In the genomic region with DNA sequence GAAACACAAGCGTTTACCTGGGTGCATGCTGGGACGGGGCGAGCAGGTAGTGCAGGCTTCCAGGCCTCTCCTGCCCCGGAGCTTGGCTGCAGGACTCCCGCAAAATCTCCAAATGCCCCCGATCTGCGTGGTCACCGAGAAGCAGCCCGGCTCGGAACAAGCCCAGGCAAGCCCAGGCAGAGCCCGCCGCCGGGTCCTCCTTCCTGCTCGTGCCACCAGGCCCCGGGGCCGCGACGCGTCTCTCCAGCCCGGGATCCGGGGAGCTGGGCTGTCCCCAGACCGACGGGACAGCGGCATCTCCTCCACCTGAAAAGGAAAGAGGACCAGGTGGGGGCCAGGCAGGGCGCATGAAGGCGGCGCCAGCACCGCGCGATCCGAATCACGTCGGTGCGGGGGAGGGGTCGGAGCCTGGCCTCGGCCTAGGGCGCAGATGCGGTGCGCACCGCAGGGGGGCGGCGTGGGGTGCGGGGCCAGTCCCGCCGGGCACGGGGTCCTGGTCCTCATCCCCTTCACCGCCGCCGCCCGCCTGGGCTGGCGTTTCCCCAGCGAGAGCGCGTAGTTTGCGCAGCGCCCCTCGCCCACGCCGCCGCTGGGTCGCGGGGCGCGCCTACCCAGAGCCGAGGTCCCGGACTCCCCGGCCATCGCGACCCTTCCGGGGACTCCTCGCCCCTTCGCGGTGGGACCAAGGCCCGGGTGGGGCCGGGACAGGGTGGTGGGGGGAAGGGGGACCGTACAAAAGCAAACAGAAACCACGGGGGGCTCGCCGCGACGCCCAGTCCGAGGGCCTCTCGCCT, we compare ENCODE assay signal across 8 cellular contexts. TPM values are rescaled to one million over a fixed set of nuclear protein-coding genes. Genes with fewer than 3 reads are reported as not detected.
A peak's percentile ranks its signal among the peaks of the same experiment; 100 is the strongest.
DNase-seq lines count a peak whose midpoint lies in the region; ATAC-seq and TF ChIP-seq lines count a peak whose summit lies in the region.

No MANE protein-coding gene starts in this region.

- peaks cover 14% of the 10 kb centered on the region for H3K27me3 Mint-ChIP-seq in memory B cell

- H3K9ac ChIP-seq in PC-3 (ENCODE audit: low read length) = peak overlapping the region; percentile 78

- H4K20me1 ChIP-seq in PC-3 (ENCODE audit: low read length) = no peaks in the 10 kb centered on the region

- DNase-seq in PC-3 (peak; percentile 39), ecto neural progenitor cell (ENCODE audit: low spot score) (peak; percentile 70), memory B cell (ENCODE audit: low spot score in 2 of 2) (no peak), upper lobe of right lung (peak; percentile 86), kidney glomerular epithelial cell (lab: John Stamatoyannopoulos, UW) (no peak), middle frontal gyrus (ENCODE audit: extremely low spot score, low spot score) (no peak)

- H3K36me3 ChIP-seq in PC-3 (ENCODE audit: low read depth, low read length) (no peaks in the 10 kb centered on the region), upper lobe of right lung (peaks cover 14% of the 10 kb centered on the region)

- CTCF ChIA-PET in PC-3 (lab: Charles Lee) = interaction anchor here (0.6 kb wide), 2 partner anchors 14 to 356 kb away, joined by 4 read pairs; no protein-coding TSS in a partner anchor

- TF ChIP-seq CTCF in C4-2B (conservative IDR thresholded peaks at IDR 0.05) = no peak
- TF ChIP-seq CTCF in PC-3 (conservative IDR thresholded peaks at IDR 0.05; ENCODE audit: low read depth, low read length) = 0 out of 2 replicates have a peak, but pooled peaks have one; percentile 17
- TF ChIP-seq CTCF in upper lobe of right lung (IDR thresholded peaks at IDR 0.05) = peak; percentile 23

- peak overlapping the region; percentile 85 for H3K4me2 ChIP-seq in PC-3 (ENCODE audit: low read length)

- H3K36me3 Mint-ChIP-seq in memory B cell = no peaks in the 10 kb centered on the region

- BruUV-seq in PC-3 (replicated peaks; lab: Mats Ljungman, UMichigan) = no TSS peak

- TF ChIP-seq POLR2A in GM19193 (IDR thresholded peaks at IDR 0.05; ENCODE audit: extremely low read depth, insufficient read depth, insufficient read length) = peak; percentile 74

- POLR2A ChIA-PET in PC-3 (lab: Charles Lee; ENCODE audit: unreplicated experiment) = interaction anchor here (0.5 kb wide), 1 partner anchor 40 kb away, joined by 5 read pairs; no protein-coding TSS in a partner anchor

- H3K27ac ChIP-seq in C4-2B (peak overlapping the region; percentile 92), PC-3 (ENCODE audit: low read length) (peak overlapping the region; percentile 34), upper lobe of right lung (peak overlapping the region; percentile 87)

- H2AFZ ChIP-seq in PC-3 (ENCODE audit: low read length) = peak overlapping the region; percentile 84

- peaks cover 13% of the 10 kb centered on the region for H3K4me1 Mint-ChIP-seq in memory B cell

- H3K79me2 ChIP-seq in PC-3 (ENCODE audit: low read length) = peaks cover 8% of the 10 kb centered on the region

- H3K27me3 ChIP-seq in PC-3 (ENCODE audit: low read length) (no peaks in the 10 kb centered on the region), upper lobe of right lung (no peaks in the 10 kb centered on the region)

- H3K9me3 ChIP-seq in PC-3 (ENCODE audit: low read length) (no peaks in the 10 kb centered on the region), upper lobe of right lung (no peaks in the 10 kb centered on the region)

- intact Hi-C loops in PC-3 (cut with micrococcal nuclease) (loop anchor here (2.0 kb wide), 1 partner anchor 17 kb away; no protein-coding TSS in a partner anchor), upper lobe of right lung (cut with DNase I) (no loop called here)

- H3F3A ChIP-seq in PC-3 (ENCODE audit: low read length, unreplicated experiment) = no peaks in the 10 kb centered on the region

- H3K4me1 ChIP-seq in PC-3 (ENCODE audit: insufficient read depth, low read length) (peaks cover 22% of the 10 kb centered on the region), upper lobe of right lung (peaks cover 27% of the 10 kb centered on the region)

- H3K9me2 ChIP-seq in PC-3 (replicated peaks; ENCODE audit: low read length) = no peaks in the 10 kb centered on the region

- no peak overlapping the region for H3K27ac Mint-ChIP-seq in memory B cell

- no peaks in the 10 kb centered on the region for H3K9me3 Mint-ChIP-seq in memory B cell

- H3K4me3 ChIP-seq in PC-3 (ENCODE audit: low read length) (peak overlapping the region; percentile 75), upper lobe of right lung (peak overlapping the region; percentile 80)

- ATAC-seq in PC-3 = peak; percentile 25
- ATAC-seq in memory B cell (ENCODE audit: low read depth) = peak; percentile 47
- ATAC-seq in upper lobe of right lung = peak; percentile 82

- peak overlapping the region; percentile 79 for H3K4me3 Mint-ChIP-seq in memory B cell

RNA-seq across cellular contexts. Expression of a gene that starts 52.4 kb away (rescaled TPM):
- total RNA-seq in PC-3 (2014; rRNA removed) = 6.8 and 8.9 TPM in 2 replicates
- 43.7 TPM for total RNA-seq in upper lobe of right lung

RNA-seq across cellular contexts. Expression of a gene that starts 53.3 kb away (rescaled TPM):
- total RNA-seq in PC-3 (2014; rRNA removed) (7.3 and 7.9 TPM in 2 replicates), upper lobe of right lung (19.0 TPM)

Comparison
In these comparisons a context has a peak if more than half of its experiments do, and no peak if none do; other contexts are left out.
1. H3K27ac ChIP-seq: peak in every context shown above with its lines; median percentile 92 in C4-2B; 87 in upper lobe of right lung; 34 in PC-3.
2. ATAC-seq: peak in every context shown above with its lines; median percentile 82 in upper lobe of right lung; 47 in memory B cell; 25 in PC-3.
3. DNase-seq: peak in PC-3 (single experiment), ecto neural progenitor cell (single experiment) and upper lobe of right lung (single experiment); none in memory B cell (0 of 2), kidney glomerular epithelial cell (single experiment) and middle frontal gyrus (single experiment).